Comparison of ENCODE assay signal across 19 cellular contexts in genomic region chr11:125435461-125436238, GRCh38.
DNase-seq lines count a peak whose midpoint lies in the region; ATAC-seq, FAIRE-seq and TF ChIP-seq lines count a peak whose summit lies in the region.
"Had no signal": no experiment of that assay in that cellular context is flagged by ENCODE, and none has a peak within 500 bp of the region (broad histone marks: within the 10 kb centered on the region; RNA-seq: fewer than 3 reads in every experiment).

No MANE protein-coding gene starts in this region.

- CTCF ChIA-PET in HCT116 (lab: Charles Lee) = interaction anchor here (0.7 kb wide), 1 partner anchor 17 kb away, joined by 4 read pairs; no protein-coding TSS in a partner anchor
- CTCF ChIA-PET in K562 (lab: Yijun Ruan, JAX; ENCODE audit: low intra/inter-chr PET ratio) = no interaction called here

- in situ Hi-C loops in K562 (cut with MboI) = no loop called here

- peak; percentile 24 for DNase-seq in GM10266 (ENCODE audit: extremely low spot score)
- no peak for DNase-seq in HCT116 (ENCODE audit: low read depth, low spot score)
- peak; percentile 29 to 52 (median 38) for DNase-seq in K562 (ENCODE audit: extremely low read depth in 1 of 4, low spot score in 3 of 4)
- DNase-seq in kidney tubule cell (ENCODE audit: low spot score) = peak; percentile 20
- no peak for DNase-seq in activated CD4-positive, alpha-beta T cell treated with anti-CD3 and anti-CD28 coated beads, Interleukin-2, amount 50 U/mL, for 4 hours
- DNase-seq: AML-193; CD4-positive, CD25-positive, alpha-beta regulatory T cell; DMS53; Kasumi-1; MV-4-11; NCI-H1436; NCI-H2081; NCI-H510A treated with DMSO at 0.1 percent for 48 hours; SJCRH30; SW 1271 had no signal

- TF ChIP-seq EP300 in K562 (IDR thresholded peaks at IDR 0.05; ENCODE audit: low read length) = no peak

- H3K79me2 ChIP-seq in HCT116 (ENCODE audit: insufficient read depth, low read length) = no peaks in the 10 kb centered on the region
- H3K79me2 ChIP-seq in K562 (ENCODE audit: control insufficient read depth, insufficient read depth, low read length) = no peaks in the 10 kb centered on the region

- TF ChIP-seq RAD21 in HCT116 (IDR thresholded peaks at IDR 0.05; ENCODE audit: low read depth) (no peak), K562 (CRISPR knock-in tag; conservative IDR thresholded peaks at IDR 0.05 in 1 of 2, IDR thresholded peaks at IDR 0.05 in 1 of 2) (no peak)

- no peaks in the 10 kb centered on the region for H3K9me2 ChIP-seq in HCT116 (ENCODE audit: insufficient read depth)

- H2AFZ ChIP-seq in HCT116 (ENCODE audit: low read depth, low read length, poor library complexity, severe bottlenecking) (no peak overlapping the region), K562 (ENCODE audit: low read depth, low read length) (peak overlapping the region; percentile 64)

- 0 out of 2 replicates have a peak overlapping the region, but pooled peaks have one; percentile 12 for H3K4me2 ChIP-seq in HCT116 (ENCODE audit: low read length)
- H3K4me2 ChIP-seq in K562 (ENCODE audit: insufficient read depth, low read length) = peak overlapping the region; percentile 45; the same call in 1 of the 2 replicates

- H3K4me3 ChIP-seq in HCT116 (replicated peaks in 1 of 2; ENCODE audit: low read depth in 1 of 2, low read length in 2 of 2) (no peak overlapping the region), K562 (no peak overlapping the region)
- H3K4me3 ChIP-seq: SJCRH30 had no signal

- WGBS in K562 (ENCODE audit: insufficient coverage, low coverage, missing lambda C conversion rate) = 18% methylated on average over 9 of the region's 9 CpGs

- POLR2A ChIA-PET in HCT116 (lab: Charles Lee) = no interaction called here
- POLR2A ChIA-PET in K562 (lab: Yijun Ruan, JAX) = interaction anchor here (0.8 kb wide), 1 partner anchor 133 kb away, joined by 3 read pairs; no protein-coding TSS in a partner anchor

- TF ChIP-seq POLR2A in HCT116 (IDR thresholded peaks at IDR 0.05; ENCODE audit: borderline replicate concordance, extremely low read depth, insufficient read depth, insufficient read length) (no peak), K562 (conservative IDR thresholded peaks at IDR 0.05) (no peak)

- RAD21 ChIA-PET in HCT116 (lab: Charles Lee; ENCODE audit: low non-redundant PET in 1 of 2, low total read pairs in 2 of 2, uncharacterized antibody in 2 of 2, unreplicated experiment in 2 of 2) = interaction anchor here in 1 of 2 experiments (0.6 kb wide), 1 partner anchor 11 kb away, joined by 3 read pairs; no protein-coding TSS in a partner anchor

- peak; percentile 71 for FAIRE-seq in K562 (lab: Jason Lieb, UNC)
- FAIRE-seq: G401.6 had no signal

- H3K9me3 ChIP-seq in HCT116 (ENCODE audit: control insufficient read depth in 1 of 2, insufficient read depth in 1 of 2, low read depth in 1 of 2, low read length in 2 of 2) (no peaks in the 10 kb centered on the region), K562 (replicated peaks; ENCODE audit: control insufficient read depth, insufficient read depth, low read depth, low read length) (no peaks in the 10 kb centered on the region)
- H3K9me3 ChIP-seq: SJCRH30 had no signal

- no peak for ATAC-seq in HCT116
- peak; percentile 57 for ATAC-seq in K562
- ATAC-seq in GM21367 (IDR thresholded peaks at IDR 0.05; ENCODE audit: unreplicated experiment) = no peak
- no peak for ATAC-seq in GM18511 (IDR thresholded peaks at IDR 0.05; ENCODE audit: unreplicated experiment)

- H3K9ac ChIP-seq in HCT116 (ENCODE audit: low read length) = no peak overlapping the region
- H3K9ac ChIP-seq in K562 (ENCODE audit: insufficient read depth in 1 of 2, low read depth in 2 of 2, low read length in 2 of 2) = peak overlapping the region in 1 of 2 experiments; percentile 4; a peak in 1 of 4 replicates

- H3K9me1 ChIP-seq in K562 (ENCODE audit: control insufficient read depth, insufficient read depth, low read length) = peaks cover 4% of the 10 kb centered on the region

- no peaks in the 10 kb centered on the region for H4K20me1 ChIP-seq in HCT116 (ENCODE audit: insufficient read depth)
- H4K20me1 ChIP-seq in K562 (replicated peaks; ENCODE audit: control insufficient read depth, insufficient read depth, low read length) = no peaks in the 10 kb centered on the region

- BruUV-seq in HCT116 (replicated peaks; lab: Mats Ljungman, UMichigan) (no TSS peak), K562 (replicated peaks; lab: Mats Ljungman, UMichigan) (no TSS peak)

- H3K27ac ChIP-seq in HCT116 (ENCODE audit: low read depth, low read length) (no peak overlapping the region), K562 (ENCODE audit: extremely low read depth, low read depth, low read length) (no peak overlapping the region)
- H3K27ac ChIP-seq: RWPE1, SJCRH30 had no signal

- H3K36me3 ChIP-seq in HCT116 (ENCODE audit: control insufficient read depth in 1 of 2, insufficient read depth in 2 of 2, low read length in 2 of 2) (no peaks in the 10 kb centered on the region), K562 (ENCODE audit: control insufficient read depth, insufficient read depth, low read length) (no peaks in the 10 kb centered on the region)
- H3K36me3 ChIP-seq: SJCRH30 had no signal

- H3K4me1 ChIP-seq in HCT116 (ENCODE audit: control insufficient read depth in 1 of 2, insufficient read depth in 2 of 2, low read length in 2 of 2) (peaks cover 7 to 14% of the 10 kb centered on the region in 2 experiments; a peak in 3 of 4 replicates), K562 (replicated peaks in 1 of 2; ENCODE audit: control insufficient read depth in 2 of 2, insufficient read depth in 2 of 2, low read length in 2 of 2) (peaks cover 8 to 15% of the 10 kb centered on the region in 2 experiments; a peak in 4 of 5 replicates)
- H3K4me1 ChIP-seq: SJCRH30 had no signal

- H3K27me3 ChIP-seq in HCT116 (ENCODE audit: insufficient read depth, low read length) (peaks cover 7% of the 10 kb centered on the region), K562 (ENCODE audit: control insufficient read depth in 2 of 2, insufficient read depth in 2 of 2, low read length in 2 of 2) (0 out of 5 replicates have a peak, but pooled peaks cover 0 to under 1% of the 10 kb centered on the region in 2 experiments)
- H3K27me3 ChIP-seq: SJCRH30 had no signal

- TF ChIP-seq CTCF in GM10266 (IDR thresholded peaks at IDR 0.05; ENCODE audit: control insufficient read depth, insufficient read depth, low read depth, missing control alignments) (no peak), HCT116 (IDR thresholded peaks at IDR 0.05 in 2 of 3, conservative IDR thresholded peaks at IDR 0.05 in 1 of 3; ENCODE audit: borderline replicate concordance in 1 of 3, insufficient read depth in 1 of 3, low read depth in 2 of 3, low read length in 2 of 3) (no peak), K562 (IDR thresholded peaks at IDR 0.05 in 2 of 3, conservative IDR thresholded peaks at IDR 0.05 in 1 of 3; ENCODE audit: insufficient read depth in 2 of 3, low read depth in 1 of 3, low read length in 3 of 3) (no peak)

- intact Hi-C loops in HCT116 (cut with micrococcal nuclease) (no loop called here), K562 (cut with micrococcal nuclease) (no loop called here)

TF ChIP-seq in HCT116, 20 proteins besides CTCF, POLR2A, EP300 and RAD21 (continues in another document):
- no peak for TF ChIP-seq FOSL1 (IDR thresholded peaks at IDR 0.05; ENCODE audit: low read depth)
- no peak for TF ChIP-seq ZNF274 (IDR thresholded peaks at IDR 0.05; ENCODE audit: low read depth, low read length)
- no peak for TF ChIP-seq EZH2 (IDR thresholded peaks at IDR 0.05)
- no peak for TF ChIP-seq EZH2phosphoT487 (IDR thresholded peaks at IDR 0.05; ENCODE audit: borderline replicate concordance)
- TF ChIP-seq YY1 (IDR thresholded peaks at IDR 0.05; ENCODE audit: extremely low read depth, insufficient replicate concordance, low read depth, low read length) = no peak
- TF ChIP-seq ZFX (IDR thresholded peaks at IDR 0.05) = no peak
- no peak for TF ChIP-seq CEBPB (IDR thresholded peaks at IDR 0.05; ENCODE audit: low read depth)
- TF ChIP-seq CBX3 (IDR thresholded peaks at IDR 0.05; ENCODE audit: low read depth) = no peak

TF ChIP-seq in K562, 482 proteins besides CTCF, POLR2A, EP300 and RAD21 (continues in another document):
- TF ChIP-seq ZNF740 (CRISPR knock-in tag; IDR thresholded peaks at IDR 0.05) = peak; percentile 67; the same call in 1 of the 2 replicates
- TF ChIP-seq ZNF740 (tag; IDR thresholded peaks at IDR 0.05) = no peak
- TF ChIP-seq KAT8 (IDR thresholded peaks at IDR 0.05; ENCODE audit: low read depth) = no peak
- TF ChIP-seq EZH2 (IDR thresholded peaks at IDR 0.05; ENCODE audit: borderline replicate concordance, low read depth, low read length) = no peak
- TF ChIP-seq ZBTB12 (CRISPR knock-in tag; IDR thresholded peaks at IDR 0.05) = no peak
- peak; percentile 73 for TF ChIP-seq NFE2 (IDR thresholded peaks at IDR 0.05; ENCODE audit: low read depth)
- no peak for TF ChIP-seq PKNOX1 (IDR thresholded peaks at IDR 0.05)
- no peak for TF ChIP-seq TGIF2 (CRISPR knock-in tag; IDR thresholded peaks at IDR 0.05)
- peak; percentile 30; the same call in 1 of the 2 replicates for TF ChIP-seq SOX6 (IDR thresholded peaks at IDR 0.05)
- TF ChIP-seq SMARCE1 (IDR thresholded peaks at IDR 0.05) = peak; percentile 62

Comparison
In these comparisons a context has a peak if more than half of its experiments do, and no peak if none do; other contexts are left out.
1. DNase-seq: peak in GM10266 (single experiment), K562 (4 of 4) and kidney tubule cell (single experiment); none in HCT116 (single experiment) and activated CD4-positive, alpha-beta T cell treated with anti-CD3 and anti-CD28 coated beads, Interleukin-2, amount 50 U/mL, for 4 hours (0 of 2).